ENCODE assay signal across 8 cellular contexts in genomic region chr15:29568840-29569532, GRCh38.
DNase-seq lines count a peak whose midpoint lies in the region; ATAC-seq and TF ChIP-seq lines count a peak whose summit lies in the region.

No MANE protein-coding gene starts in this region.

- H3K27ac Mint-ChIP-seq in activated naive CD4-positive, alpha-beta T cell treated with anti-CD3 and anti-CD28 coated beads, Interleukin-2, amount 10 ng/mL, durations not matched to agents 7 days and 5 days, result no peak overlapping the region
- H3K27ac Mint-ChIP-seq in activated naive CD4-positive, alpha-beta T cell treated with anti-CD3 and anti-CD28 coated beads, Interleukin-2, amount 50 U/mL, for 72 hours, result no peak overlapping the region

- DNase-seq in activated naive CD4-positive, alpha-beta T cell treated with anti-CD3 and anti-CD28 coated beads, Interleukin-2, amount 10 ng/mL, durations not matched to agents 7 days and 5 days, result no peak
- no peak for DNase-seq in activated naive CD4-positive, alpha-beta T cell treated with anti-CD3 and anti-CD28 coated beads, Interleukin-2, amount 50 U/mL, for 72 hours (ENCODE audit: low spot score in 2 of 2)
- DNase-seq in NCI-H69 (lab: John Stamatoyannopoulos, UW) (peak; percentile 84), head of caudate nucleus (peak in 26 of 42 donors; percentile 10 to 71 (median 38)), superior temporal gyrus (ENCODE audit: extremely low spot score) (peak; percentile 27), GM19238 (ENCODE audit: insufficient read length, low spot score) (no peak), GM13976 (ENCODE audit: low spot score) (no peak)

- peaks cover 65% of the 10 kb centered on the region for H3K27me3 Mint-ChIP-seq in activated naive CD4-positive, alpha-beta T cell treated with anti-CD3 and anti-CD28 coated beads, Interleukin-2, amount 10 ng/mL, durations not matched to agents 7 days and 5 days

- ATAC-seq in activated naive CD4-positive, alpha-beta T cell treated with anti-CD3 and anti-CD28 coated beads, Interleukin-2, amount 50 U/mL, for 72 hours, result no peak
- ATAC-seq in HG03469 (IDR thresholded peaks at IDR 0.05; ENCODE audit: unreplicated experiment), result no peak

- in situ Hi-C loops in GM13976 (cut with MboI; ENCODE audit: low sequenced_read_pairs, unreplicated experiment), result no loop called here

- H3K4me3 Mint-ChIP-seq in activated naive CD4-positive, alpha-beta T cell treated with anti-CD3 and anti-CD28 coated beads, Interleukin-2, amount 10 ng/mL, durations not matched to agents 7 days and 5 days, result peak overlapping the region; percentile 29

- peaks cover 7% of the 10 kb centered on the region for H3K4me1 Mint-ChIP-seq in activated naive CD4-positive, alpha-beta T cell treated with anti-CD3 and anti-CD28 coated beads, Interleukin-2, amount 10 ng/mL, durations not matched to agents 7 days and 5 days

- no peaks in the 10 kb centered on the region for H3K36me3 Mint-ChIP-seq in activated naive CD4-positive, alpha-beta T cell treated with anti-CD3 and anti-CD28 coated beads, Interleukin-2, amount 10 ng/mL, durations not matched to agents 7 days and 5 days
- peaks cover 0 to 34% of the 10 kb centered on the region in 2 donors for H3K36me3 Mint-ChIP-seq in activated naive CD4-positive, alpha-beta T cell treated with anti-CD3 and anti-CD28 coated beads, Interleukin-2, amount 50 U/mL, for 72 hours

- intact Hi-C loops in head of caudate nucleus (cut with DNase I), result no loop called here

- no peaks in the 10 kb centered on the region for H3K9me3 Mint-ChIP-seq in activated naive CD4-positive, alpha-beta T cell treated with anti-CD3 and anti-CD28 coated beads, Interleukin-2, amount 10 ng/mL, durations not matched to agents 7 days and 5 days
- H3K9me3 Mint-ChIP-seq in activated naive CD4-positive, alpha-beta T cell treated with anti-CD3 and anti-CD28 coated beads, Interleukin-2, amount 50 U/mL, for 72 hours, result peaks cover 0 to 4% of the 10 kb centered on the region in 2 donors

- no peak for TF ChIP-seq CTCF in GM13976 (IDR thresholded peaks at IDR 0.05; ENCODE audit: borderline replicate concordance, control extremely low read depth, extremely low read depth, insufficient read depth, missing control alignments)

- CTCF ChIA-PET in activated naive CD4-positive, alpha-beta T cell treated with anti-CD3 and anti-CD28 coated beads, Interleukin-2, amount 10 ng/mL, durations not matched to agents 7 days and 5 days (lab: Charles Lee), result no interaction called here

Comparison
In these comparisons a context has a peak if more than half of its experiments do, and no peak if none do; other contexts are left out.
1. DNase-seq: peak in NCI-H69 (single experiment), head of caudate nucleus (26 of 42) and superior temporal gyrus (single experiment); none in activated naive CD4-positive, alpha-beta T cell treated with anti-CD3 and anti-CD28 coated beads, Interleukin-2, amount 10 ng/mL, durations not matched to agents 7 days and 5 days (single experiment), activated naive CD4-positive, alpha-beta T cell treated with anti-CD3 and anti-CD28 coated beads, Interleukin-2, amount 50 U/mL, for 72 hours (0 of 2), GM19238 (single experiment) and GM13976 (single experiment).